ENCODE assay signal across 15 cellular contexts in the genomic region with DNA sequence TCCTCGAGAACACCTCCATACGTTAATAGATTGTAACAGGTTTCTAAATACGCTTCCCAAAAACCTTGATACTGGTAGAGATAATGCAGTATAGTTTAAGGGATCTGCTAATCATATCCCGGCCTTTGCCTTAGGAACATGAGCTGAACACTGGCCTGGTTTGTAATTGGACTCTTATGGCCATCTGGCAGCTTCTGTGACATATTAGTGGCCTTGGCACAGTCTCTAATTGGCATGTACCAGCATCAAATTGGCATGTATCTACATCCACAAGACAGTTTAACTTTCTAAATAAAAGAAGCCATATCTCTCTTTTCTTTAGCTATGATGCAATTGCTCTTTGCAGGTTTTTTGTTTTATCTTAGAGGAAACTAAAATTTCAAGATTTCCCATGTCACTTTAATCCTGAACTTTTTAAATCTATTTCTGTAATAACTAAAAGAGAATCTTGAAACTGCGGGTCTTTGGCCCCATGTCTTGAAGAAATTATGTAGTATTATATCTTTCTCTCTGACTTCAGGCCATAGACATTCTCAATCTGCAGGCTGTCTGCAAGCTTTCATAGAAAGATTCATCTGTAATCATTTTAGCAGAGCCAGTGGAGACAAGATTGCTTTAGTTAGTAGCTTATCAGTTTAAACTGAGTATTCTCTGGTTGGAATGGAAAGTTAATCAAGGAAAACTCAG. TPM values are rescaled to one million over a fixed set of nuclear protein-coding genes. Genes with fewer than 3 reads are reported as not detected.
DNase-seq lines count a peak whose midpoint lies in the region; ATAC-seq and TF ChIP-seq lines count a peak whose summit lies in the region.
"Had no signal": no experiment of that assay in that cellular context is flagged by ENCODE, and none has a peak within 500 bp of the region (broad histone marks: within the 10 kb centered on the region; RNA-seq: fewer than 3 reads in every experiment).

No MANE protein-coding gene starts in this region.

- TF ChIP-seq CTCF in RWPE2 (IDR thresholded peaks at IDR 0.05; ENCODE audit: poor library complexity, severe bottlenecking): no peak

- peaks cover 8% of the 10 kb centered on the region for H3K9me3 ChIP-seq in RWPE2 (ENCODE audit: severe bottlenecking)
- peaks cover 2 to 9% (median 6%) of the 10 kb centered on the region in 5 donors for H3K9me3 ChIP-seq in subcutaneous abdominal adipose tissue (ENCODE audit: control insufficient read depth in 5 of 5, low read length in 5 of 5)

- intact Hi-C loops in left cardiac atrium (cut with DNase I): no loop called here

- H3K36me3 ChIP-seq in RWPE2 (ENCODE audit: low read depth): no peaks in the 10 kb centered on the region; the same call in 1 of the 2 replicates
- no peaks in the 10 kb centered on the region for H3K36me3 ChIP-seq in subcutaneous abdominal adipose tissue (ENCODE audit: control insufficient read depth in 5 of 5, insufficient read depth in 5 of 5, low read length in 5 of 5)
- H3K36me3 ChIP-seq: breast epithelium had no signal

- H3K27ac ChIP-seq in RWPE2 (ENCODE audit: poor library complexity, severe bottlenecking) (peak overlapping the region; percentile 82), subcutaneous abdominal adipose tissue (ENCODE audit: low read depth, low read length) (peak overlapping the region; percentile 68)
- H3K27ac ChIP-seq: 22Rv1, VCaP had no signal

- H3K4me1 ChIP-seq in RWPE2 (ENCODE audit: insufficient read depth, poor library complexity, severe bottlenecking) (peaks cover 27% of the 10 kb centered on the region), subcutaneous abdominal adipose tissue (ENCODE audit: control insufficient read depth in 5 of 5, insufficient read depth in 5 of 5, low read length in 5 of 5) (peaks cover 7 to 31% (median 25%) of the 10 kb centered on the region in 5 donors)
- H3K4me1 ChIP-seq: breast epithelium had no signal

- H3K27me3 ChIP-seq in RWPE2 (ENCODE audit: insufficient read depth, poor library complexity, severe bottlenecking) (no peaks in the 10 kb centered on the region), subcutaneous abdominal adipose tissue (ENCODE audit: control insufficient read depth in 5 of 5, insufficient read depth in 4 of 5, low read length in 5 of 5) (no peaks in the 10 kb centered on the region)
- H3K27me3 ChIP-seq: breast epithelium had no signal

- ATAC-seq in RWPE2 (ENCODE audit: low read depth): peak; percentile 58
- peak; percentile 65 to 80 for ATAC-seq in left cardiac atrium
- no peak for ATAC-seq in GM19324 (IDR thresholded peaks at IDR 0.05; ENCODE audit: low FRiP score, unreplicated experiment)
- ATAC-seq in GM18870 (IDR thresholded peaks at IDR 0.05; ENCODE audit: unreplicated experiment): no peak

- peak overlapping the region in 1 of 5 donors; percentile 12 for H3K9ac ChIP-seq in subcutaneous abdominal adipose tissue (ENCODE audit: low read length in 5 of 5)

- DNase-seq in NCI-H1105 treated with DMSO at 0.1 percent for 48 hours (lab: John Stamatoyannopoulos, UW) (peak; percentile 28), NCI-H1105 (lab: John Stamatoyannopoulos, UW) (no peak), RWPE2 (ENCODE audit: low spot score) (no peak), left cardiac atrium (no peak)
- no peak for DNase-seq in activated CD8-positive, alpha-beta memory T cell treated with anti-CD3 and anti-CD28 coated beads, Interleukin-2, amount 50 U/mL, for 4 hours
- DNase-seq: activated T-cell treated with anti-CD3 and anti-CD28 coated beads, Interleukin-2, amount 50 U/mL, for 48 hours; DMS53; stimulated activated CD8-positive, alpha-beta memory T cell treated with anti-CD3 and anti-CD28 coated beads, Interleukin-4, amount 100 ng/mL, for 48 hours had no signal

- H3K4me3 ChIP-seq in RWPE2 (ENCODE audit: severe bottlenecking): no peak overlapping the region
- H3K4me3 ChIP-seq in subcutaneous abdominal adipose tissue (ENCODE audit: low read depth in 1 of 5, low read length in 5 of 5): no peak overlapping the region
- H3K4me3 ChIP-seq: breast epithelium, skin epidermis had no signal

RNA-seq across cellular contexts. Expression of a gene that starts 44.7 kb away (rescaled TPM):
- total RNA-seq in left cardiac atrium: 10 to 100 TPM; 77.0 to 86.6 TPM

Comparison
In these comparisons a context has a peak if more than half of its experiments do, and no peak if none do; other contexts are left out.
1. ATAC-seq: peak in RWPE2 (single experiment) and left cardiac atrium (2 of 2); none in GM19324 (single experiment) and GM18870 (single experiment).